ENCODE assay signal across 16 cellular contexts in the genomic region with DNA sequence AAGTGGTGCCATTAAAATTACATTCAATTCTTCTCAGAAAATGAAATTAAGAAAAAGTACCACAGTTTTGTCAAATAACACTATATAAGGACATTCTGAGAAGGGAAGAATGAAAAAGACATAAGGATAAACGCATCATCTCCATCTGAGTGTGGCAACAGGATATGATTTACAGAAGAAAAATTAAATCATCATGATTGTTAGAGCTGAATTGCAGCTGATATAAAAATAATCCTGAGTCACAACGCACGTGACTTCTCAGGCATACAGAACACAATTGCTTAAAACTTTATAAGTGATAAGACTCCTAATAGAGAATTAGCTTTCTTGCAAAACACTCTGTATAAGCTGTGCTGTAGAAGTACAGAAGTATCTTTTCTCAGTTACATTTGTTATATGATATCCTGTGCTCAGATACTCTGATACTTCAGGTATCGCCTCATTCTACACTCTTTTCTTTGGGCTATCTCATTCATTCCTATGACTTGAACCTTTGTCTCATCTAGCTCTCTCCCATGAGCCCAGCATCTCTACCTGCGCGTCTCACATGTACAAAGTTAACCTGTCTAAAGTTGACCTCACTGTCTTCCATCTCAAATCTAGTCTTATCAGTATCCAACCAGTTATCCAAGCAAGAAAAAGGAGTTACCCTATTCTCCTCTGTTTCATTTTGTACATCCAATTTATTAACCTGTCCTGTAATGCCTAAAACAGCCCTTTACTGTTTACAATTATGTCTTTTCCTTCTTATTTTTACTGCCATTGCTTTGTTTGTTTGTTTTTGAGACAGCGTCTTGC.
DNase-seq lines count a peak whose midpoint lies in the region; ATAC-seq, FAIRE-seq and TF ChIP-seq lines count a peak whose summit lies in the region.
"Had no signal": no experiment of that assay in that cellular context is flagged by ENCODE, and none has a peak within 500 bp of the region (broad histone marks: within the 10 kb centered on the region; RNA-seq: fewer than 3 reads in every experiment).

No MANE protein-coding gene starts in this region.

- H3K9me3 ChIP-seq in ascending aorta (no peaks in the 10 kb centered on the region), thoracic aorta (no peaks in the 10 kb centered on the region), HepG2 (ENCODE audit: low read length) (no peaks in the 10 kb centered on the region)
- H3K9me3 ChIP-seq: Caco-2, gastroesophageal sphincter had no signal

- TF ChIP-seq CTCF in ascending aorta (IDR thresholded peaks at IDR 0.05): no peak
- TF ChIP-seq CTCF in foreskin keratinocyte (conservative IDR thresholded peaks at IDR 0.05): no peak
- TF ChIP-seq CTCF in thoracic aorta (IDR thresholded peaks at IDR 0.05): no peak
- TF ChIP-seq CTCF in HepG2 (CRISPR knock-in tag; IDR thresholded peaks at IDR 0.05): no peak
- no peak for TF ChIP-seq CTCF in GM10248 (IDR thresholded peaks at IDR 0.05; ENCODE audit: control extremely low read depth, extremely low read depth, low read depth, missing control alignments)

- no peaks in the 10 kb centered on the region for H3K27me3 ChIP-seq in ascending aorta
- H3K27me3 ChIP-seq in foreskin keratinocyte: no peaks in the 10 kb centered on the region
- H3K27me3 ChIP-seq in thoracic aorta (replicated peaks; ENCODE audit: insufficient read depth): no peaks in the 10 kb centered on the region
- H3K27me3 ChIP-seq in HepG2 (ENCODE audit: control insufficient read depth in 1 of 2, insufficient read depth in 2 of 2, low read length in 2 of 2): no peaks in the 10 kb centered on the region
- H3K27me3 ChIP-seq: gastroesophageal sphincter had no signal

- H3K27ac ChIP-seq in ascending aorta: peak overlapping the region; percentile 75 to 79
- H3K27ac ChIP-seq in foreskin keratinocyte: peak overlapping the region; percentile 9
- H3K27ac ChIP-seq in thoracic aorta: peak overlapping the region; percentile 73 to 81
- H3K27ac ChIP-seq in HepG2 (ENCODE audit: extremely low read length, insufficient read depth, low read length): no peak overlapping the region
- H3K27ac ChIP-seq: gastroesophageal sphincter, VCaP had no signal

- no peak overlapping the region for H3K4me2 ChIP-seq in HepG2 (ENCODE audit: low read depth, low read length)

- POLR2A ChIA-PET in HepG2 (lab: Yijun Ruan, JAX): no interaction called here
- POLR2A ChIA-PET in GM10248 (lab: Yijun Ruan, JAX): no interaction called here

- no peaks in the 10 kb centered on the region for H3K79me2 ChIP-seq in HepG2 (ENCODE audit: insufficient read depth, low read length)

- TF ChIP-seq RAD21 in HepG2 (CRISPR knock-in tag; IDR thresholded peaks at IDR 0.05): no peak

- no peaks in the 10 kb centered on the region for H4K20me1 ChIP-seq in HepG2 (ENCODE audit: insufficient read depth, low read length)

- CTCF ChIA-PET in HepG2 (lab: Yijun Ruan, JAX; ENCODE audit: low intra/inter-chr PET ratio, low total read pairs) (no interaction called here), GM10248 (lab: Yijun Ruan, JAX) (interaction anchor here (1.2 kb wide), 1 partner anchor 20 kb away, joined by 3 read pairs; no protein-coding TSS in a partner anchor)

- H3K36me3 ChIP-seq in ascending aorta (no peaks in the 10 kb centered on the region), thoracic aorta (no peaks in the 10 kb centered on the region), HepG2 (replicated peaks in 1 of 2; ENCODE audit: control insufficient read depth in 1 of 2, insufficient read depth in 2 of 2, low read length in 2 of 2) (no peaks in the 10 kb centered on the region)
- H3K36me3 ChIP-seq: gastroesophageal sphincter had no signal

- intact Hi-C loops in ascending aorta (cut with DNase I) (no loop called here), HepG2 (cut with micrococcal nuclease; ENCODE audit: unreplicated experiment) (no loop called here)

- H3K4me3 ChIP-seq in ascending aorta (no peak overlapping the region), thoracic aorta (no peak overlapping the region), HepG2 (replicated peaks in 1 of 3; ENCODE audit: insufficient read depth in 1 of 3, low read depth in 2 of 3, low read length in 3 of 3) (no peak overlapping the region)
- H3K4me3 ChIP-seq: gastroesophageal sphincter had no signal

- TF ChIP-seq POLR2A in HepG2 (IDR thresholded peaks at IDR 0.05; ENCODE audit: insufficient read depth in 1 of 2, low read depth in 2 of 2, low read length in 2 of 2): no peak

- no peak overlapping the region for H3K9ac ChIP-seq in HepG2 (ENCODE audit: insufficient read depth, low read depth, low read length)

- in situ Hi-C loops in HepG2 (cut with HindIII; ENCODE audit: extremely low pct_ligation_motif_present, low pct_unique_long_range_greater_than_20kb): no loop called here

- TF ChIP-seq EP300 in HepG2 (IDR thresholded peaks at IDR 0.05; ENCODE audit: low read depth in 2 of 2, low read length in 2 of 2) (no peak), HepG2 (CRISPR knock-in tag; IDR thresholded peaks at IDR 0.05; ENCODE audit: borderline replicate concordance) (no peak)

- no peak for FAIRE-seq in HepG2 (lab: Jason Lieb, UNC)
- FAIRE-seq: kidney had no signal

- ATAC-seq in foreskin keratinocyte (peak; percentile 33), thoracic aorta (ENCODE audit: insufficient number of reproducible peaks, low FRiP score, low read depth) (peak; percentile 49), HepG2 (no peak)
- ATAC-seq: activated CD8-positive, alpha-beta memory T cell treated with anti-CD3 and anti-CD28 coated beads, Interleukin-2, amount 10 ng/mL, durations not matched to agents 7 days and 5 days; gastroesophageal sphincter had no signal

- H3K4me1 ChIP-seq in ascending aorta (peaks cover 5 to 19% of the 10 kb centered on the region in 2 donors), foreskin keratinocyte (peaks cover 43% of the 10 kb centered on the region), thoracic aorta (ENCODE audit: control insufficient read depth in 1 of 2, low read depth in 2 of 2) (peaks cover 21 to 40% of the 10 kb centered on the region in 2 donors), HepG2 (ENCODE audit: insufficient read depth, low read length) (peaks cover 41% of the 10 kb centered on the region)

- peak; percentile 98 for DNase-seq in HCEC 1CT
- DNase-seq in ascending aorta (ENCODE audit: low spot score in 2 of 2): no peak
- peak; percentile 71 to 75 for DNase-seq in foreskin keratinocyte
- DNase-seq in thoracic aorta (ENCODE audit: low spot score): no peak
- DNase-seq in HepG2 (ENCODE audit: low spot score): no peak
- no peak for DNase-seq in ureter (ENCODE audit: low spot score)
- no peak for DNase-seq in GM10248 (ENCODE audit: extremely low spot score)
- DNase-seq: activated CD8-positive, alpha-beta memory T cell treated with anti-CD3 and anti-CD28 coated beads, Interleukin-2, amount 10 ng/mL, durations not matched to agents 7 days and 5 days; activated naive CD4-positive, alpha-beta T cell treated with anti-CD3 and anti-CD28 coated beads, Interleukin-2, amount 10 ng/mL, durations not matched to agents 7 days and 5 days; kidney; NCI-H2081; stimulated activated CD4-positive, alpha-beta T cell treated with anti-CD3 and anti-CD28 coated beads, Interleukin-4, amount 100 ng/mL, for 24 hours; stimulated activated naive CD4-positive, alpha-beta T cell had no signal

- BruUV-seq in HepG2 (replicated peaks; lab: Mats Ljungman, UMichigan): no TSS peak

- WGBS in HepG2 (ENCODE audit: low lambda C conversion rate): 88% methylated on average over 7 of the region's 7 CpGs

- no peak overlapping the region for H2AFZ ChIP-seq in HepG2 (ENCODE audit: low read length)

TF ChIP-seq in HepG2, 621 proteins besides CTCF, POLR2A, EP300 and RAD21:
- TF ChIP-seq ZNF335 (CRISPR knock-in tag; IDR thresholded peaks at IDR 0.05) (no peak), ZNF383 (CRISPR knock-in tag; IDR thresholded peaks at IDR 0.05; ENCODE audit: borderline replicate concordance) (no peak), SRY (CRISPR knock-in tag; IDR thresholded peaks at IDR 0.05) (no peak), ZNF619 (CRISPR knock-in tag; IDR thresholded peaks at IDR 0.05) (no peak), HNF4G (IDR thresholded peaks at IDR 0.05; ENCODE audit: borderline replicate concordance, low read depth, low read length) (no peak), HNF4G (CRISPR knock-in tag; IDR thresholded peaks at IDR 0.05; ENCODE audit: borderline replicate concordance, low read depth) (no peak), SMYD3 (CRISPR knock-in tag; IDR thresholded peaks at IDR 0.05) (no peak), ZNF616 (CRISPR knock-in tag; IDR thresholded peaks at IDR 0.05; ENCODE audit: low read depth) (no peak), NFKB2 (CRISPR knock-in tag; IDR thresholded peaks at IDR 0.05; ENCODE audit: borderline replicate concordance) (no peak), ZBTB3 (CRISPR knock-in tag; IDR thresholded peaks at IDR 0.05; ENCODE audit: borderline replicate concordance, low read depth) (no peak), NKX3-1 (CRISPR knock-in tag; IDR thresholded peaks at IDR 0.05) (no peak), CHD4 (IDR thresholded peaks at IDR 0.05; ENCODE audit: borderline replicate concordance, low read length) (no peak)

Comparison
In these comparisons a context has a peak if more than half of its experiments do, and no peak if none do; other contexts are left out.
1. DNase-seq: peak in HCEC 1CT (single experiment) and foreskin keratinocyte (2 of 2); none in ascending aorta (0 of 2), thoracic aorta (single experiment), HepG2 (single experiment), ureter (single experiment) and GM10248 (single experiment).